In genomic region chr11:21556936-21557335, GRCh38 we compare ENCODE assay signal across 1 cellular context.
TF ChIP-seq lines count a peak whose summit lies in the region.

No MANE protein-coding gene starts in this region.

TF ChIP-seq in SK-N-SH treated with all-trans-retinoic acid at 6 μM for 48 hours, 23 proteins besides CTCF, POLR2A, EP300 and RAD21 (continued from another document):
- TF ChIP-seq, protein P1, sequence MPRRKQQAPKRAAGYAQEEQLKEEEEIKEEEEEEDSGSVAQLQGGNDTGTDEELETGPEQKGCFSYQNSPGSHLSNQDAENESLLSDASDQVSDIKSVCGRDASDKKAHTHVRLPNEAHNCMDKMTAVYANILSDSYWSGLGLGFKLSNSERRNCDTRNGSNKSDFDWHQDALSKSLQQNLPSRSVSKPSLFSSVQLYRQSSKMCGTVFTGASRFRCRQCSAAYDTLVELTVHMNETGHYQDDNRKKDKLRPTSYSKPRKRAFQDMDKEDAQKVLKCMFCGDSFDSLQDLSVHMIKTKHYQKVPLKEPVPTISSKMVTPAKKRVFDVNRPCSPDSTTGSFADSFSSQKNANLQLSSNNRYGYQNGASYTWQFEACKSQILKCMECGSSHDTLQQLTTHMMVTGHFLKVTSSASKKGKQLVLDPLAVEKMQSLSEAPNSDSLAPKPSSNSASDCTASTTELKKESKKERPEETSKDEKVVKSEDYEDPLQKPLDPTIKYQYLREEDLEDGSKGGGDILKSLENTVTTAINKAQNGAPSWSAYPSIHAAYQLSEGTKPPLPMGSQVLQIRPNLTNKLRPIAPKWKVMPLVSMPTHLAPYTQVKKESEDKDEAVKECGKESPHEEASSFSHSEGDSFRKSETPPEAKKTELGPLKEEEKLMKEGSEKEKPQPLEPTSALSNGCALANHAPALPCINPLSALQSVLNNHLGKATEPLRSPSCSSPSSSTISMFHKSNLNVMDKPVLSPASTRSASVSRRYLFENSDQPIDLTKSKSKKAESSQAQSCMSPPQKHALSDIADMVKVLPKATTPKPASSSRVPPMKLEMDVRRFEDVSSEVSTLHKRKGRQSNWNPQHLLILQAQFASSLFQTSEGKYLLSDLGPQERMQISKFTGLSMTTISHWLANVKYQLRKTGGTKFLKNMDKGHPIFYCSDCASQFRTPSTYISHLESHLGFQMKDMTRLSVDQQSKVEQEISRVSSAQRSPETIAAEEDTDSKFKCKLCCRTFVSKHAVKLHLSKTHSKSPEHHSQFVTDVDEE (CRISPR knock-in tag; IDR thresholded peaks at IDR 0.05): peak; percentile 68; the same call in 1 of the 2 replicates
- peak; percentile 63; the same call in 1 of the 2 replicates for TF ChIP-seq GLIS3 (CRISPR knock-in tag; IDR thresholded peaks at IDR 0.05)
- no peak for TF ChIP-seq CSDC2 (CRISPR knock-in tag; IDR thresholded peaks at IDR 0.05)
- TF ChIP-seq TCF4 (CRISPR knock-in tag; IDR thresholded peaks at IDR 0.05; ENCODE audit: borderline replicate concordance): peak; percentile 95
- no peak for TF ChIP-seq PPARA (CRISPR knock-in tag; IDR thresholded peaks at IDR 0.05; ENCODE audit: borderline replicate concordance)
- 0 out of 2 replicates have a peak, but pooled peaks have one; percentile 20 for TF ChIP-seq BACH2 (CRISPR knock-in tag; IDR thresholded peaks at IDR 0.05; ENCODE audit: borderline replicate concordance)
